ENCODE assay signal across 23 cellular contexts in genomic region chr17:22171631-22172030, GRCh38.
"Had no signal": no experiment of that assay in that cellular context is flagged by ENCODE, and none has a peak within 500 bp of the region (broad histone marks: within the 10 kb centered on the region; RNA-seq: fewer than 3 reads in every experiment).

No MANE protein-coding gene starts in this region.

- H3K27ac ChIP-seq: hepatocyte, left ventricle myocardium inferior, ovary, right atrium auricular region, right lobe of liver, thyroid gland, transverse colon, upper lobe of right lung had no signal

- H3K4me3 ChIP-seq: hepatocyte, left ventricle myocardium inferior, lung, mucosa of descending colon, ovary, right atrium auricular region, right lobe of liver, smooth muscle cell, thyroid gland, transverse colon, upper lobe of right lung had no signal

- DNase-seq: islet precursor cell; left ventricle myocardium inferior; midbrain; mucosa of descending colon; naive thymus-derived CD4-positive, alpha-beta T cell; ovary; right lobe of liver; stimulated activated CD4-positive, alpha-beta T cell treated with anti-CD3 and anti-CD28 coated beads, Interleukin-1b, Interleukin-23, amount 100 ng/mL, for 48 hours; stimulated activated CD4-positive, alpha-beta T cell treated with anti-CD3 and anti-CD28 coated beads, Interleukin-2, amount 100 ng/mL, for 48 hours; stimulated activated CD4-positive, alpha-beta T cell treated with anti-CD3 and anti-CD28 coated beads, Interleukin-4, amount 100 ng/mL, for 4 hours; stimulated activated CD8-positive, alpha-beta memory T cell treated with anti-CD3 and anti-CD28 coated beads, Interleukin-4, amount 100 ng/mL, for 48 hours; stimulated activated naive CD4-positive, alpha-beta T cell treated with Interleukin-2 at 50 U/mL for 16 hours; stimulated activated naive CD8-positive, alpha-beta T cell treated with anti-CD3 and anti-CD28 coated beads, Interleukin-15, amount 100 ng/mL, for 72 hours; substantia nigra; thyroid gland; transverse colon; upper lobe of right lung had no signal

- H3K27me3 ChIP-seq: hepatocyte, ovary, right atrium auricular region, right lobe of liver, thyroid gland, transverse colon, upper lobe of right lung had no signal

- H3K79me2 ChIP-seq: hepatocyte had no signal

- H3K4me1 ChIP-seq: left ventricle myocardium inferior, right atrium auricular region, right lobe of liver, thyroid gland, transverse colon, upper lobe of right lung had no signal

- H3K4me2 ChIP-seq: hepatocyte, smooth muscle cell had no signal

- H2AFZ ChIP-seq: hepatocyte had no signal

- ATAC-seq: mucosa of descending colon; naive thymus-derived CD4-positive, alpha-beta T cell; natural killer cell treated with Interleukin-12 subunit alpha and Interleukin-12 subunit beta and Interleukin-15 and Interleukin-18, amount 100 ng/mL, for 72 hours; right lobe of liver; stimulated activated memory B cell treated with anti-CD40 and anti-IgM and Interleukin-4, amounts not matched to agents 10 μg/mL and 1 μg/mL and 100 μg/mL, for 72 hours; stimulated activated naive CD8-positive, alpha-beta T cell treated with anti-CD3 and anti-CD28 coated beads, Interleukin-15, amount 100 ng/mL, for 72 hours; upper lobe of right lung had no signal

- H3K36me3 ChIP-seq: left ventricle myocardium inferior, ovary, right atrium auricular region, right lobe of liver, thyroid gland, transverse colon, upper lobe of right lung had no signal

- H3K9me3 ChIP-seq: ovary, right atrium auricular region, right lobe of liver, thyroid gland, upper lobe of right lung had no signal
